Comparison of ENCODE assay signal across 8 cellular contexts in the genomic region with DNA sequence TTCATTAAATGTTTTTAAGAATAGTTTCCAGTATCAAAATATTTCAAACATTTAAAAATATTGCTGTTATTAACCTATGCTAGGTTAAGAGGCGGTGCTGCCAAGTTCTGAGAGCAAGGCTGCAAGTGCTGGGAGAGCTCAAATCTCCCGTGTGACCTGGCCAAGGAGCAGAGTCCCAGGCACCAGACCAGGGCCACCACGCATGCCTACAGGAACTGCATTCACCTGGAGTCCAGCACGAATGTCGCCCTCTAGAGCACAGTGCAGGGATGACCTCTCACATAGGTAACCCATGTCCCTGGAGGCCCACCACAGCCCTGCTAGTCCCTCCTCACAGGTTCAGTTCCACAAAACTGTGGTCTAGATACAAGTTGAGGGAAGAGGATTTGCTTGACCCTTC.
DNase-seq lines count a peak whose midpoint lies in the region; ATAC-seq lines count a peak whose summit lies in the region.

No MANE protein-coding gene starts in this region.

- H3K36me3 Mint-ChIP-seq in activated naive CD8-positive, alpha-beta T cell treated with anti-CD3 and anti-CD28 coated beads for 36 hours = no peaks in the 10 kb centered on the region
- H3K36me3 Mint-ChIP-seq in CD4-positive, alpha-beta memory T cell = no peaks in the 10 kb centered on the region

- ATAC-seq in GM19455 (IDR thresholded peaks at IDR 0.05; ENCODE audit: unreplicated experiment) (peak; percentile 68), HG03432 (IDR thresholded peaks at IDR 0.05; ENCODE audit: unreplicated experiment) (peak; percentile 77)

- no peak overlapping the region for H3K4me3 ChIP-seq in CD4-positive, alpha-beta memory T cell (ENCODE audit: low read length in 2 of 2)

- POLR2A ChIA-PET in CD4-positive, alpha-beta memory T cell (lab: Charles Lee; ENCODE audit: partially characterized antibody) = no interaction called here

- H3K27ac ChIP-seq in CD4-positive, alpha-beta memory T cell (ENCODE audit: low read depth, low read length) = no peak overlapping the region

- H3K4me1 ChIP-seq in CD4-positive, alpha-beta memory T cell (ENCODE audit: insufficient read depth, low read length) = no peaks in the 10 kb centered on the region

- H3K4me3 Mint-ChIP-seq in activated naive CD8-positive, alpha-beta T cell treated with anti-CD3 and anti-CD28 coated beads for 36 hours = no peak overlapping the region
- no peak overlapping the region for H3K4me3 Mint-ChIP-seq in CD4-positive, alpha-beta memory T cell

- no peaks in the 10 kb centered on the region for H3K9me3 ChIP-seq in CD4-positive, alpha-beta memory T cell (ENCODE audit: control insufficient read depth in 1 of 2, low read length in 2 of 2)

- intact Hi-C loops in CD4-positive, alpha-beta memory T cell (cut with micrococcal nuclease) = no loop called here

- H3K27me3 ChIP-seq in CD4-positive, alpha-beta memory T cell (ENCODE audit: insufficient read depth, low read length) = no peaks in the 10 kb centered on the region

- H3K36me3 ChIP-seq in CD4-positive, alpha-beta memory T cell (ENCODE audit: insufficient read depth, low read length) = no peaks in the 10 kb centered on the region

- H3K4me1 Mint-ChIP-seq in activated naive CD8-positive, alpha-beta T cell treated with anti-CD3 and anti-CD28 coated beads for 36 hours = peaks cover 9% of the 10 kb centered on the region
- H3K4me1 Mint-ChIP-seq in CD4-positive, alpha-beta memory T cell = peaks cover 0 to 9% (median 2%) of the 10 kb centered on the region in 4 donors

- no peak overlapping the region for H3K27ac Mint-ChIP-seq in activated naive CD8-positive, alpha-beta T cell treated with anti-CD3 and anti-CD28 coated beads for 36 hours
- H3K27ac Mint-ChIP-seq in CD4-positive, alpha-beta memory T cell = no peak overlapping the region

- DNase-seq in NCI-H526 (lab: John Stamatoyannopoulos, UW) = peak; percentile 13 to 66
- no peak for DNase-seq in NCI-H526 treated with DMSO at 0.1 percent for 48 hours (lab: John Stamatoyannopoulos, UW)
- peak; percentile 19 for DNase-seq in activated naive CD8-positive, alpha-beta T cell treated with anti-CD3 and anti-CD28 coated beads for 36 hours
- peak; percentile 2 to 16 for DNase-seq in stimulated activated CD4-positive, alpha-beta T cell treated with anti-CD3 and anti-CD28 coated beads, Interleukin-2, amount 100 ng/mL, for 48 hours
- no peak for DNase-seq in NCI-H1092 (lab: John Stamatoyannopoulos, UW)
- no peak for DNase-seq in CD4-positive, alpha-beta memory T cell

- no peaks in the 10 kb centered on the region for H3K27me3 Mint-ChIP-seq in activated naive CD8-positive, alpha-beta T cell treated with anti-CD3 and anti-CD28 coated beads for 36 hours
- peaks cover 0 to 2% of the 10 kb centered on the region in 2 donors for H3K27me3 Mint-ChIP-seq in CD4-positive, alpha-beta memory T cell

- CTCF ChIA-PET in CD4-positive, alpha-beta memory T cell (lab: Charles Lee; ENCODE audit: partially characterized antibody) = no interaction called here

- H3K9me3 Mint-ChIP-seq in activated naive CD8-positive, alpha-beta T cell treated with anti-CD3 and anti-CD28 coated beads for 36 hours = peaks cover 3% of the 10 kb centered on the region
- H3K9me3 Mint-ChIP-seq in CD4-positive, alpha-beta memory T cell = peaks cover 2 to 8% (median 7%) of the 10 kb centered on the region in 8 donors

Comparison
In these comparisons a context has a peak if more than half of its experiments do, and no peak if none do; other contexts are left out.
1. DNase-seq: peak in NCI-H526 (2 of 2), activated naive CD8-positive, alpha-beta T cell treated with anti-CD3 and anti-CD28 coated beads for 36 hours (single experiment) and stimulated activated CD4-positive, alpha-beta T cell treated with anti-CD3 and anti-CD28 coated beads, Interleukin-2, amount 100 ng/mL, for 48 hours (2 of 2); none in NCI-H526 treated with DMSO at 0.1 percent for 48 hours (single experiment), NCI-H1092 (single experiment) and CD4-positive, alpha-beta memory T cell (0 of 5).